In the genomic region with DNA sequence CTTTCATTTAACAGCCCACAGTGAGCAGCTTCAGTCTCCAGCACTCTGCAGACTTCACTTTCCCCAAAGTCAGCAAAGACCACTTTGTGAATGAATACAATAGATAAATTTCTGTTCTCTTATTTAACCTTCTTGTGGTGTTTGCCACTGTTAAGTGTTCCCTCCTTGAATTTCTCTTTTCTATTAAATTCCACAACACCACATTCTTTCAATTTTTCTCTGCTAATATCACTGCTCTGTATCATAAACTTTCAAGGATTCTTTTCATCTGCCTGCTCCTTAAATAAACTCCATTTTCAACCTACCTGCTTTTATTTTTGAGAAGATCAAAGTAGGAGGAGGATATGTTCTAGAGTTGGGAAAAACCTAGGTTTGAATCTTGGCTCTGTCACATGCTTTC, we compare ENCODE assay signal across 20 cellular contexts.
"Had no signal": no experiment of that assay in that cellular context is flagged by ENCODE, and none has a peak within 500 bp of the region (broad histone marks: within the 10 kb centered on the region; RNA-seq: fewer than 3 reads in every experiment).

No MANE protein-coding gene starts in this region.

- H3K9me3 ChIP-seq: gastroesophageal sphincter, stomach, suprapubic skin, tibial nerve had no signal

- DNase-seq: activated T-cell treated with anti-CD3 and anti-CD28 coated beads, Interleukin-2, amount 50 U/mL, for 1 hour; head of caudate nucleus; islet precursor cell; lower lobe of right lung; natural killer cell; nucleus accumbens; right lobe of liver; small intestine; stimulated activated CD4-positive, alpha-beta T cell treated with anti-CD3 and anti-CD28 coated beads, Interleukin-15, amount 100 ng/mL, for 24 hours; stomach; T-helper 9 cell had no signal

- H3K4me3 ChIP-seq: cardiac muscle cell, gastroesophageal sphincter, lower lobe of right lung, right lobe of liver, stomach, suprapubic skin, tibial nerve had no signal

- H3K79me2 ChIP-seq: parathyroid adenoma had no signal

- ATAC-seq: activated naive CD4-positive, alpha-beta T cell treated with anti-CD3 and anti-CD28 coated beads, Interleukin-2, amount 50 U/mL, for 72 hours; gastroesophageal sphincter; left lobe of liver; lower lobe of right lung; natural killer cell; right lobe of liver; stimulated activated memory B cell treated with anti-CD40 and anti-IgM and Interleukin-4, amounts not matched to agents 10 μg/mL and 1 μg/mL and 100 μg/mL, for 72 hours had no signal

- H3K9ac ChIP-seq: parathyroid adenoma had no signal

- H3K36me3 Mint-ChIP-seq: activated naive CD4-positive, alpha-beta T cell treated with anti-CD3 and anti-CD28 coated beads, Interleukin-2, amount 50 U/mL, for 72 hours; natural killer cell; stimulated activated memory B cell treated with anti-CD40 and anti-IgM and Interleukin-4, amounts not matched to agents 10 μg/mL and 1 μg/mL and 100 μg/mL, for 72 hours had no signal

- H3K27me3 ChIP-seq: cardiac muscle cell, gastroesophageal sphincter, right lobe of liver, stomach, suprapubic skin, tibial nerve had no signal

- H3K27ac Mint-ChIP-seq: activated naive CD4-positive, alpha-beta T cell treated with anti-CD3 and anti-CD28 coated beads, Interleukin-2, amount 50 U/mL, for 72 hours; natural killer cell; stimulated activated memory B cell treated with anti-CD40 and anti-IgM and Interleukin-4, amounts not matched to agents 10 μg/mL and 1 μg/mL and 100 μg/mL, for 72 hours had no signal

- H3K4me1 Mint-ChIP-seq: natural killer cell; stimulated activated memory B cell treated with anti-CD40 and anti-IgM and Interleukin-4, amounts not matched to agents 10 μg/mL and 1 μg/mL and 100 μg/mL, for 72 hours had no signal

- H3K36me3 ChIP-seq: cardiac muscle cell, gastroesophageal sphincter, lower lobe of right lung, right lobe of liver, stomach, suprapubic skin, tibial nerve had no signal

- H3K27ac ChIP-seq: cardiac muscle cell, epithelial cell of prostate, gastroesophageal sphincter, lower lobe of right lung, parathyroid adenoma, right lobe of liver, stomach, suprapubic skin, tibial nerve had no signal

- H3K4me1 ChIP-seq: gastroesophageal sphincter, lower lobe of right lung, parathyroid adenoma, right lobe of liver, suprapubic skin, tibial nerve had no signal

- H3K4me3 Mint-ChIP-seq: natural killer cell; stimulated activated memory B cell treated with anti-CD40 and anti-IgM and Interleukin-4, amounts not matched to agents 10 μg/mL and 1 μg/mL and 100 μg/mL, for 72 hours had no signal

- H2AFZ ChIP-seq: parathyroid adenoma had no signal
